In the genomic region with DNA sequence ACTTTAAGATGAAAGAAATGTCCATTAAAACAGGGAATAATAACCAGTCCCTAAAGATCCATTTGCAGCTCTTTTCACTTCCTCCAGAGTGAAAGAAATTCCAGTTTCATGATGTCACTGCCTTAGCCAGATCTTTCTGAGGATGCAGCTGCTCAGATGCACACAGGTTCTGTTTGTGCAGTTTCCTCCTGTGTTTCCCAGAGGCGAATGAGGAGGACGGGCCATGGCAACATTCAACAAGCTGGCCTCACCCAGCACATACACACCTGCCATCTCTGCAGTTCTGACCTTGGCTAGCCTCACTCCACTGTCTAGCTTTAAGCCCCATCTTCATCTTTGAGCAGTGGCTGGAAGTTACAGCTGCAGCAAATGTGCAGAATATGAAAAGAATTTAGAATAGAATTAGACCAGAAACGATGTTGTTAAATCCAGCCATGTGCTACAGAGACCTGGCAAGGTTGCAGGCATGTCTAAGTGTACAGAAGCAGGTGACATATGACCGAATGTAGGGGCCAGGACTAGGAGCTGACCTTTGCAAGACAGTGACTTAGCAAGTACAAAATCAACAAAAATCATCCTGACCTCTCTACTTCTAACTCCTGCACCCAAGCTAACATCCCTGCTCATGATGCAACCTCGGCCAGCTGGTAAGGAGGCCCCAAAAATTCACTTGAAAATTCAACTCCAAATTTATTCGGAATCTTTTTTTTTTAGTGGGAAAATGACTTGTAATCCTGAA, we compare ENCODE assay signal across 12 cellular contexts. TPM values are rescaled to one million over a fixed set of nuclear protein-coding genes. Genes with fewer than 3 reads are reported as not detected.
DNase-seq lines count a peak whose midpoint lies in the region; ATAC-seq and TF ChIP-seq lines count a peak whose summit lies in the region.
"Had no signal": no experiment of that assay in that cellular context is flagged by ENCODE, and none has a peak within 500 bp of the region (broad histone marks: within the 10 kb centered on the region; RNA-seq: fewer than 3 reads in every experiment).

No MANE protein-coding gene starts in this region.

- peak overlapping the region; percentile 44 for H3K4me2 ChIP-seq in IMR-90 (ENCODE audit: low read depth, low read length)
- no peak overlapping the region for H3K4me2 ChIP-seq in mesendoderm (ENCODE audit: low read length)

- no peak; the same call in 1 of the 2 replicates for TF ChIP-seq RAD21 in IMR-90 (IDR thresholded peaks at IDR 0.05; ENCODE audit: low read length)

- dilution Hi-C loops in IMR-90 (cut with HindIII; ENCODE audit: low sequenced_read_pairs, unreplicated experiment) = no loop called here

- no peaks in the 10 kb centered on the region for H3K27me3 ChIP-seq in A673 (replicated peaks; ENCODE audit: insufficient read depth, low read depth, low read length, poor library complexity)
- no peaks in the 10 kb centered on the region for H3K27me3 ChIP-seq in IMR-90 (ENCODE audit: control insufficient read depth, insufficient read depth, low read length)
- H3K27me3 ChIP-seq in mesendoderm (ENCODE audit: insufficient read depth, low read length, poor library complexity) = no peaks in the 10 kb centered on the region
- H3K27me3 ChIP-seq in ovary = no peaks in the 10 kb centered on the region
- H3K27me3 ChIP-seq: ascending aorta had no signal

- H2BK5ac ChIP-seq in IMR-90 (ENCODE audit: low read depth, low read length, poor library complexity, severe bottlenecking) = peak overlapping the region; percentile 49
- no peak overlapping the region for H2BK5ac ChIP-seq in mesendoderm (ENCODE audit: low read length)

- H3K18ac ChIP-seq in IMR-90 (ENCODE audit: low read depth, low read length) = peak overlapping the region; percentile 26; the same call in 1 of the 2 replicates
- H3K18ac ChIP-seq in mesendoderm (ENCODE audit: low read length) = no peak overlapping the region

- no peaks in the 10 kb centered on the region for H3K36me3 ChIP-seq in A673 (ENCODE audit: insufficient read depth, low read length, poor library complexity, severe bottlenecking)
- H3K36me3 ChIP-seq in IMR-90 (ENCODE audit: control insufficient read depth, insufficient read depth, low read length) = no peaks in the 10 kb centered on the region
- no peaks in the 10 kb centered on the region for H3K36me3 ChIP-seq in mesendoderm (ENCODE audit: control insufficient read depth, insufficient read depth, low read length)
- H3K36me3 ChIP-seq in ovary = no peaks in the 10 kb centered on the region
- H3K36me3 ChIP-seq: ascending aorta had no signal

- intact Hi-C loops in A673 (cut with micrococcal nuclease; ENCODE audit: unreplicated experiment) = no loop called here
- intact Hi-C loops in IMR-90 (cut with micrococcal nuclease) = no loop called here
- intact Hi-C loops in ovary (cut with DNase I) = no loop called here

- no peaks in the 10 kb centered on the region for H3K79me1 ChIP-seq in IMR-90 (ENCODE audit: low read depth in 1 of 2, low read length in 2 of 2)
- no peaks in the 10 kb centered on the region for H3K79me1 ChIP-seq in mesendoderm (ENCODE audit: low read length)

- H2BK20ac ChIP-seq in IMR-90 (ENCODE audit: low read depth, low read length) = peak overlapping the region; percentile 84; the same call in 1 of the 2 replicates

- H2BK120ac ChIP-seq in IMR-90 (ENCODE audit: low read depth, low read length) (peak overlapping the region; percentile 79), mesendoderm (ENCODE audit: low read depth, low read length) (no peak overlapping the region)

- ATAC-seq in IMR-90 (ENCODE audit: low read depth) (peak; percentile 89), HG03457 (IDR thresholded peaks at IDR 0.05; ENCODE audit: unreplicated experiment) (no peak), HG02884 (IDR thresholded peaks at IDR 0.05; ENCODE audit: unreplicated experiment) (no peak)

- H3K9me1 ChIP-seq in IMR-90 (ENCODE audit: insufficient read depth, low read length) = no peaks in the 10 kb centered on the region

- peak overlapping the region; percentile 29; the same call in 1 of the 2 replicates for H4K91ac ChIP-seq in IMR-90 (ENCODE audit: insufficient read depth, low read depth, low read length)

- H3K27ac ChIP-seq in A673 (ENCODE audit: low read depth, low read length, poor library complexity, severe bottlenecking) (no peak overlapping the region), IMR-90 (ENCODE audit: insufficient read depth, low read length) (peak overlapping the region; percentile 31; the same call in 1 of the 2 replicates), cingulate gyrus (ENCODE audit: low read depth, low read length) (peak overlapping the region; percentile 69), mesendoderm (ENCODE audit: low read depth, low read length) (no peak overlapping the region), ovary (no peak overlapping the region)

- no peak overlapping the region for H3K56ac ChIP-seq in IMR-90 (ENCODE audit: extremely low read depth, insufficient read depth, low read length)
- no peak overlapping the region for H3K56ac ChIP-seq in mesendoderm (ENCODE audit: low read length)

- TF ChIP-seq CTCF in A673 (conservative IDR thresholded peaks at IDR 0.05; ENCODE audit: low read depth, low read length) (no peak), IMR-90 (conservative IDR thresholded peaks at IDR 0.05; ENCODE audit: low read depth, low read length) (no peak), ovary (IDR thresholded peaks at IDR 0.05) (no peak)

- 0 out of 2 replicates have a peak overlapping the region, but pooled peaks have one; percentile 30 for H3K14ac ChIP-seq in IMR-90 (replicated peaks; ENCODE audit: low read depth, low read length)

- H4K5ac ChIP-seq in IMR-90 (ENCODE audit: low read depth, low read length) (no peak overlapping the region), mesendoderm (ENCODE audit: low read length) (no peak overlapping the region)

- H3K23ac ChIP-seq in IMR-90 (ENCODE audit: low read depth, low read length) (peak overlapping the region; percentile 17; the same call in 1 of the 2 replicates), mesendoderm (ENCODE audit: low read length) (no peak overlapping the region)

- H2AK9ac ChIP-seq in IMR-90 (replicated peaks; ENCODE audit: low read depth, low read length, poor library complexity) = peak overlapping the region; percentile 66

- POLR2A ChIA-PET in A673 (lab: Charles Lee; ENCODE audit: low non-redundant PET) = no interaction called here
- POLR2A ChIA-PET in IMR-90 (lab: Charles Lee; ENCODE audit: unreplicated experiment) = interaction anchor here (0.6 to 0.7 kb wide), 2 partner anchors 104 to 160 kb away, joined by 4 read pairs; no protein-coding TSS in a partner anchor

- peak overlapping the region; percentile 65 for H3K4ac ChIP-seq in IMR-90 (ENCODE audit: low read depth, low read length)
- H3K4ac ChIP-seq in mesendoderm (ENCODE audit: low read depth, low read length) = no peak overlapping the region

- in situ Hi-C loops in IMR-90 (cut with MboI; ENCODE audit: low sequenced_read_pairs) = loop anchor here (10.0 kb wide), 1 partner anchor 139 kb away; no protein-coding TSS in a partner anchor

- 0% methylated on average over 1 of the region's 6 CpGs; no CpG with 5 or more reads in 1 of the 2 experiments for WGBS in IMR-90 (ENCODE audit: extremely low coverage in 2 of 2, insufficient read length in 1 of 2), 2 experiments
- no CpG with 5 or more reads among the region's 6 CpGs for WGBS in mesendoderm (ENCODE audit: extremely low coverage, insufficient coverage, low lambda C conversion rate)
- 38 to 44% (median 44%) methylated on average over 6 of the region's 6 CpGs for WGBS in ovary, 3 donors

- H4K8ac ChIP-seq in IMR-90 (ENCODE audit: low read depth in 2 of 2, low read length in 2 of 2) = peak overlapping the region in 1 of 2 experiments; percentile 49; a peak in 2 of 4 replicates
- H4K8ac ChIP-seq in mesendoderm (ENCODE audit: low read depth, low read length) = no peak overlapping the region

- H3K9ac ChIP-seq in IMR-90 (ENCODE audit: low read depth, low read length) (no peak overlapping the region), mesendoderm (ENCODE audit: low read length) (no peak overlapping the region)

- BruUV-seq in A673 (replicated peaks; lab: Mats Ljungman, UMichigan) (no TSS peak), IMR-90 (replicated peaks; lab: Mats Ljungman, UMichigan) (no TSS peak)

- 0 out of 2 replicates have a peak overlapping the region, but pooled peaks have one; percentile 69 for H2AK5ac ChIP-seq in IMR-90 (ENCODE audit: low read depth, low read length)
- no peak overlapping the region for H2AK5ac ChIP-seq in mesendoderm (ENCODE audit: low read length)

- H4K20me1 ChIP-seq in IMR-90 (ENCODE audit: insufficient read depth, low read length) = no peaks in the 10 kb centered on the region; the same call in 1 of the 2 replicates

- DNase-seq in A673 (ENCODE audit: low spot score) (peak; percentile 52), IMR-90 (peak; percentile 83), mesendoderm (peak; percentile 37), ovary (no peak), activated gamma-delta T cell (lab: John Stamatoyannopoulos, UW) (no peak)
- DNase-seq: activated CD4-positive, alpha-beta T cell treated with anti-CD3 and anti-CD28 coated beads for 1 hour; CD4-positive, CD25-positive, alpha-beta regulatory T cell; NCI-H345 had no signal

- TF ChIP-seq EP300 in ovary (IDR thresholded peaks at IDR 0.05) = no peak

- H3K79me2 ChIP-seq in mesendoderm (ENCODE audit: control insufficient read depth, insufficient read depth, low read length) = no peaks in the 10 kb centered on the region

- H3K4me3 ChIP-seq in A673 (ENCODE audit: low read depth, low read length, poor library complexity, severe bottlenecking) = no peak overlapping the region
- no peak overlapping the region for H3K4me3 ChIP-seq in IMR-90 (ENCODE audit: insufficient read depth, low read depth, low read length)
- no peak overlapping the region for H3K4me3 ChIP-seq in mesendoderm (ENCODE audit: low read length)
- no peak overlapping the region for H3K4me3 ChIP-seq in ovary
- H3K4me3 ChIP-seq: ascending aorta had no signal

- CTCF ChIA-PET in A673 (lab: Charles Lee) = interaction anchor here (0.6 to 1.4 kb wide), 4 partner anchors 35 to 952 kb away, joined by 3 to 5 read pairs (median 4); a partner anchor contains a TSS
- CTCF ChIA-PET in IMR-90 (lab: Yijun Ruan, JAX) = interaction anchor here (0.9 to 1.7 kb wide), 6 partner anchors 11 to 136 kb away, joined by 3 to 7 read pairs (median 4); a partner anchor contains a TSS

- H2BK15ac ChIP-seq in IMR-90 (ENCODE audit: low read depth, low read length) = peak overlapping the region; percentile 35; the same call in 1 of the 3 replicates
- no peak overlapping the region for H2BK15ac ChIP-seq in mesendoderm (replicated peaks; ENCODE audit: low read depth)

- H3K4me1 ChIP-seq in A673 (ENCODE audit: insufficient read depth, low read length, poor library complexity, severe bottlenecking) = peaks cover 11% of the 10 kb centered on the region
- peaks cover 8% of the 10 kb centered on the region for H3K4me1 ChIP-seq in IMR-90 (ENCODE audit: control insufficient read depth, insufficient read depth, low read length)
- H3K4me1 ChIP-seq in mesendoderm (ENCODE audit: control insufficient read depth, low read depth, low read length) = no peaks in the 10 kb centered on the region
- H3K4me1 ChIP-seq in ovary (ENCODE audit: insufficient read depth) = no peaks in the 10 kb centered on the region

- TF ChIP-seq POLR2A in IMR-90 (IDR thresholded peaks at IDR 0.05; ENCODE audit: low read depth, low read length) (no peak), ovary (IDR thresholded peaks at IDR 0.05) (no peak)

- no peaks in the 10 kb centered on the region for H3K9me3 ChIP-seq in A673 (ENCODE audit: low read depth, low read length, poor library complexity, severe bottlenecking)
- H3K9me3 ChIP-seq in IMR-90 (ENCODE audit: control insufficient read depth, insufficient read depth, low read length) = no peaks in the 10 kb centered on the region
- no peaks in the 10 kb centered on the region for H3K9me3 ChIP-seq in ovary
- H3K9me3 ChIP-seq: ascending aorta had no signal

- H2AFZ ChIP-seq in IMR-90 (replicated peaks; ENCODE audit: low read length, poor library complexity) = peak overlapping the region; percentile 85

RNA-seq across cellular contexts. Expression of a gene that starts 35.0 kb away (rescaled TPM):
- 10.1 and 13.0 TPM in 2 replicates for total RNA-seq in A673 (2021)
- 3.9 and 4.1 TPM in 2 replicates for total RNA-seq in IMR-90 (2012; rRNA removed)
- 7.4 and 8.0 TPM in 2 replicates for polyA plus RNA-seq in IMR-90 (2012; rRNA removed)
- polyA plus RNA-seq in IMR-90 (2012; cell fraction: cytosol; rRNA removed) = 6.4 and 11.4 TPM in 2 replicates
- polyA plus RNA-seq in IMR-90 (2012; cell fraction: nucleus; rRNA removed; ENCODE audit: low replicate concordance) = 3.2 and 5.5 TPM in 2 replicates
- 2.5 TPM for polyA plus RNA-seq in mesendoderm (2013, experiment 1 of 2)
- polyA plus RNA-seq in mesendoderm (2013, experiment 2 of 2) = 2.2 TPM
- 10 to 100 TPM; 11.5 to 23.0 (median 15.6) TPM for total RNA-seq in ovary
- 10 to 100 TPM in 1 of 2 donors, 1 to 10 TPM in 1; 8.1 to 19.1 TPM for polyA plus RNA-seq in ovary

Comparison
In these comparisons a context has a peak if more than half of its experiments do, and no peak if none do; other contexts are left out.
1. DNase-seq: peak in A673 (single experiment), IMR-90 (single experiment) and mesendoderm (single experiment); none in ovary (0 of 5) and activated gamma-delta T cell (single experiment).
2. H3K27ac ChIP-seq: peak in IMR-90 (single experiment) and cingulate gyrus (single experiment); none in A673 (single experiment), mesendoderm (single experiment) and ovary (0 of 2).